In genomic region chr7:55130079-55130476, GRCh38 we compare ENCODE assay signal across 10 cellular contexts.
DNase-seq lines count a peak whose midpoint lies in the region; TF ChIP-seq lines count a peak whose summit lies in the region.
"Had no signal": no experiment of that assay in that cellular context is flagged by ENCODE, and none has a peak within 500 bp of the region (broad histone marks: within the 10 kb centered on the region; RNA-seq: fewer than 3 reads in every experiment).

No MANE protein-coding gene starts in this region.

- DNase-seq in NCI-H1092 treated with DMSO at 0.1 percent for 48 hours (lab: John Stamatoyannopoulos, UW) = peak; percentile 20
- DNase-seq in NCI-H1092 (lab: John Stamatoyannopoulos, UW) = no peak
- peak in 1 of 61 donors; percentile 27 for DNase-seq in caudate nucleus (lab: John Stamatoyannopoulos, UW)
- DNase-seq in tibial nerve (ENCODE audit: low spot score in 2 of 2) = no peak
- no peak for DNase-seq in COLO829 (ENCODE audit: low spot score)
- DNase-seq in activated CD4-positive, alpha-beta T cell treated with anti-CD3 and anti-CD28 coated beads, Interleukin-2, amount 50 U/mL, for 4 hours = no peak
- no peak for DNase-seq in GF-D8 (lab: John Stamatoyannopoulos, UW)
- DNase-seq: activated CD4-positive, alpha-beta T cell treated with anti-CD3 and anti-CD28 coated beads, Interleukin-2, amount 10 ng/mL, durations not matched to agents 7 days and 5 days; effector memory CD4-positive, alpha-beta T cell had no signal

- peak overlapping the region; percentile 39 for H3K27ac ChIP-seq in caudate nucleus (ENCODE audit: low read depth, low read length)
- H3K27ac ChIP-seq in liver (ENCODE audit: low read depth in 1 of 2, low read length in 2 of 2) = peak overlapping the region; percentile 44 to 69
- peak overlapping the region; percentile 49 to 85 (median 79) for H3K27ac ChIP-seq in tibial nerve

- no peak for TF ChIP-seq POLR2A in tibial nerve (IDR thresholded peaks at IDR 0.05)

- TF ChIP-seq CTCF in liver (IDR thresholded peaks at IDR 0.05; ENCODE audit: low read depth, low read length, missing input control) = no peak
- TF ChIP-seq CTCF in tibial nerve (IDR thresholded peaks at IDR 0.05) = no peak

- no peaks in the 10 kb centered on the region for H3K9me3 ChIP-seq in liver (ENCODE audit: control insufficient read depth in 4 of 4, low read length in 3 of 4)
- no peaks in the 10 kb centered on the region for H3K9me3 ChIP-seq in tibial nerve

- H3K36me3 ChIP-seq in liver (ENCODE audit: control insufficient read depth in 4 of 4, insufficient read depth in 3 of 4, low read depth in 1 of 4, low read length in 3 of 4) = peaks cover 0 to 3% (median 0%) of the 10 kb centered on the region in 4 donors
- H3K36me3 ChIP-seq in tibial nerve = no peaks in the 10 kb centered on the region

- H3K4me3 ChIP-seq in liver (ENCODE audit: low read depth in 1 of 3, low read length in 3 of 3) = no peak overlapping the region
- H3K4me3 ChIP-seq in tibial nerve = no peak overlapping the region

- H3K4me1 ChIP-seq in liver (ENCODE audit: control insufficient read depth in 4 of 4, insufficient read depth in 4 of 4, low read length in 3 of 4) (peaks cover 0 to 10% (median 4%) of the 10 kb centered on the region in 4 donors), tibial nerve (peaks cover 3 to 79% (median 39%) of the 10 kb centered on the region in 4 donors)

- no peak overlapping the region for H3K9ac ChIP-seq in liver (ENCODE audit: low read depth in 1 of 2, low read length in 2 of 2)

- TF ChIP-seq RAD21 in liver (IDR thresholded peaks at IDR 0.05) = no peak

- H3K27me3 ChIP-seq in liver (ENCODE audit: control insufficient read depth in 4 of 4, insufficient read depth in 4 of 4, low read length in 3 of 4) (no peaks in the 10 kb centered on the region), tibial nerve (no peaks in the 10 kb centered on the region)

- 69% methylated on average over 5 of the region's 5 CpGs for WGBS in liver
- WGBS in tibial nerve, 2 donors = 48 to 58% methylated on average over 5 of the region's 5 CpGs

- TF ChIP-seq EP300 in tibial nerve (IDR thresholded peaks at IDR 0.05) = no peak

TF ChIP-seq in liver, 16 proteins besides CTCF, POLR2A, EP300 and RAD21:
- TF ChIP-seq, protein P1, sequence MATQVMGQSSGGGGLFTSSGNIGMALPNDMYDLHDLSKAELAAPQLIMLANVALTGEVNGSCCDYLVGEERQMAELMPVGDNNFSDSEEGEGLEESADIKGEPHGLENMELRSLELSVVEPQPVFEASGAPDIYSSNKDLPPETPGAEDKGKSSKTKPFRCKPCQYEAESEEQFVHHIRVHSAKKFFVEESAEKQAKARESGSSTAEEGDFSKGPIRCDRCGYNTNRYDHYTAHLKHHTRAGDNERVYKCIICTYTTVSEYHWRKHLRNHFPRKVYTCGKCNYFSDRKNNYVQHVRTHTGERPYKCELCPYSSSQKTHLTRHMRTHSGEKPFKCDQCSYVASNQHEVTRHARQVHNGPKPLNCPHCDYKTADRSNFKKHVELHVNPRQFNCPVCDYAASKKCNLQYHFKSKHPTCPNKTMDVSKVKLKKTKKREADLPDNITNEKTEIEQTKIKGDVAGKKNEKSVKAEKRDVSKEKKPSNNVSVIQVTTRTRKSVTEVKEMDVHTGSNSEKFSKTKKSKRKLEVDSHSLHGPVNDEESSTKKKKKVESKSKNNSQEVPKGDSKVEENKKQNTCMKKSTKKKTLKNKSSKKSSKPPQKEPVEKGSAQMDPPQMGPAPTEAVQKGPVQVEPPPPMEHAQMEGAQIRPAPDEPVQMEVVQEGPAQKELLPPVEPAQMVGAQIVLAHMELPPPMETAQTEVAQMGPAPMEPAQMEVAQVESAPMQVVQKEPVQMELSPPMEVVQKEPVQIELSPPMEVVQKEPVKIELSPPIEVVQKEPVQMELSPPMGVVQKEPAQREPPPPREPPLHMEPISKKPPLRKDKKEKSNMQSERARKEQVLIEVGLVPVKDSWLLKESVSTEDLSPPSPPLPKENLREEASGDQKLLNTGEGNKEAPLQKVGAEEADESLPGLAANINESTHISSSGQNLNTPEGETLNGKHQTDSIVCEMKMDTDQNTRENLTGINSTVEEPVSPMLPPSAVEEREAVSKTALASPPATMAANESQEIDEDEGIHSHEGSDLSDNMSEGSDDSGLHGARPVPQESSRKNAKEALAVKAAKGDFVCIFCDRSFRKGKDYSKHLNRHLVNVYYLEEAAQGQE (IDR thresholded peaks at IDR 0.05) = no peak
- no peak for TF ChIP-seq FOXA1 (IDR thresholded peaks at IDR 0.05)
- no peak for TF ChIP-seq HNF4G (IDR thresholded peaks at IDR 0.05)
- TF ChIP-seq EGR1 (IDR thresholded peaks at IDR 0.05; ENCODE audit: low read depth in 2 of 2) = no peak
- no peak for TF ChIP-seq HNF4A (conservative IDR thresholded peaks at IDR 0.05)
- no peak for TF ChIP-seq SP1 (IDR thresholded peaks at IDR 0.05)
